9 cellular contexts compared by ENCODE assay signal in the genomic region with DNA sequence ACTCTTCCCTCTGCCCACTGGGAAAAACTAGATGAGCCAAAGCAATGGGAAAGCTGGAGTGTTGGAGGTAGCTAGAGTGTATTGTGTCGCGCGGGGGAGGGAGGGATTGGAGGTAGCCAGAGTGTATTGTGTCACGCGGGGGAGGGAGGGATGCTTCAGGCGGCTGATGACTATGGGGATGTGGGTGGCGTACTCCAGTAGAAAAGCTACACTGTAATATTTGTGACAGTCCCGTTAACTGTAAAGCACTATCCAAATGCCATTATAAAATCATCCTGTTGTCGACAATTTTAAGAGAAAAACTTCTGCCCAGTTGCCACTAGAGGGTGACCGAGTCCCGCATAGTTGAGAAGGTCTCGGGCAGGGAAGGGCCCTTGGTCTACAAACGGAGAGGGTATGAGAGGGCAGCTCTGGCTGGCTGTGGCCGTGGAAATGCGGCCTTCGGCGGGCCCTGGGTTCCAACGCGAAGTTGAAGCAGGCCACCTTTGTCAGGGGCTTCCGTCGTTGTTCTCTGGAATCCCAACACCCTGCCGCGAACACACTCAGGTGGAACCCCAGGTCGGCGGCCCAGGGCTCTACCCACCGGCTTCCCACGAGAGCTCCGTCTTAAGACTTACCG. TPM values are rescaled to one million over a fixed set of nuclear protein-coding genes. Genes with fewer than 3 reads are reported as not detected.
DNase-seq lines count a peak whose midpoint lies in the region; ATAC-seq and TF ChIP-seq lines count a peak whose summit lies in the region.
"Had no signal": no experiment of that assay in that cellular context is flagged by ENCODE, and none has a peak within 500 bp of the region (broad histone marks: within the 10 kb centered on the region; RNA-seq: fewer than 3 reads in every experiment).

No MANE protein-coding gene starts in this region.

- H3K36me3 Mint-ChIP-seq in activated CD8-positive, alpha-beta T cell treated with anti-CD3 and anti-CD28 coated beads, Interleukin-2, amount 10 ng/mL, durations not matched to agents 7 days and 5 days (ENCODE audit: low read depth), result no peaks in the 10 kb centered on the region
- H3K36me3 Mint-ChIP-seq in effector memory CD8-positive, alpha-beta T cell (ENCODE audit: insufficient read depth), result no peaks in the 10 kb centered on the region
- H3K36me3 Mint-ChIP-seq in mesothelial cell of epicardium, result no peaks in the 10 kb centered on the region

- DNase-seq in DND-41 (peak; percentile 76), NCI-H82 treated with DMSO at 0.1 percent for 48 hours (lab: John Stamatoyannopoulos, UW; ENCODE audit: unreplicated experiment) (peak; percentile 55), mesothelial cell of epicardium (ENCODE audit: low spot score in 2 of 2, unreplicated experiment in 2 of 2) (peak; percentile 42 to 75)
- peak; percentile 81 for DNase-seq in activated CD8-positive, alpha-beta T cell treated with anti-CD3 and anti-CD28 coated beads, Interleukin-2, amount 10 ng/mL, durations not matched to agents 7 days and 5 days
- DNase-seq in effector memory CD8-positive, alpha-beta T cell, result peak; percentile 68 to 72 (median 69)
- DNase-seq in stimulated activated CD8-positive, alpha-beta memory T cell treated with anti-CD3 and anti-CD28 coated beads, Interleukin-2, amount 100 ng/mL, for 48 hours (ENCODE audit: low read depth in 2 of 2), result peak; percentile 48 to 49

- H3K36me3 ChIP-seq in DND-41 (ENCODE audit: insufficient read depth, low read length), result no peaks in the 10 kb centered on the region

- no peak overlapping the region for H3K4me3 ChIP-seq in DND-41 (ENCODE audit: low read depth in 1 of 2, low read length in 2 of 2)

- no peak overlapping the region for H2AFZ ChIP-seq in DND-41 (ENCODE audit: low read depth, low read length)

- peak; percentile 91 for ATAC-seq in DND-41 (ENCODE audit: insufficient read depth, low read depth)
- ATAC-seq in HG03521 (IDR thresholded peaks at IDR 0.05; ENCODE audit: unreplicated experiment), result peak; percentile 61
- ATAC-seq in activated CD8-positive, alpha-beta T cell treated with anti-CD3 and anti-CD28 coated beads, Interleukin-2, amount 10 ng/mL, durations not matched to agents 7 days and 5 days, result peak; percentile 85
- ATAC-seq in effector memory CD8-positive, alpha-beta T cell (replicated peaks), result peak; percentile 95
- no peak for ATAC-seq in GM18861 (IDR thresholded peaks at IDR 0.05; ENCODE audit: unreplicated experiment)

- no peaks in the 10 kb centered on the region for H3K9me3 Mint-ChIP-seq in activated CD8-positive, alpha-beta T cell treated with anti-CD3 and anti-CD28 coated beads, Interleukin-2, amount 10 ng/mL, durations not matched to agents 7 days and 5 days (ENCODE audit: insufficient read depth)
- no peaks in the 10 kb centered on the region for H3K9me3 Mint-ChIP-seq in effector memory CD8-positive, alpha-beta T cell
- no peaks in the 10 kb centered on the region for H3K9me3 Mint-ChIP-seq in mesothelial cell of epicardium

- POLR2A ChIA-PET in activated CD8-positive, alpha-beta T cell treated with anti-CD3 and anti-CD28 coated beads, Interleukin-2, amount 10 ng/mL, durations not matched to agents 7 days and 5 days (lab: Charles Lee), result interaction anchor here (0.8 kb wide), 1 partner anchor 173 kb away, joined by 4 read pairs; the partner anchor contains the start of gene PIGH

- H3K9me3 ChIP-seq in DND-41 (ENCODE audit: insufficient read depth, low read length, severe bottlenecking), result no peaks in the 10 kb centered on the region

- no peak overlapping the region for H3K4me2 ChIP-seq in DND-41 (ENCODE audit: insufficient read depth, low read length)

- no peaks in the 10 kb centered on the region for H3K79me2 ChIP-seq in DND-41 (ENCODE audit: insufficient read depth, low read length)

- no peak overlapping the region for H3K4me3 Mint-ChIP-seq in activated CD8-positive, alpha-beta T cell treated with anti-CD3 and anti-CD28 coated beads, Interleukin-2, amount 10 ng/mL, durations not matched to agents 7 days and 5 days
- H3K4me3 Mint-ChIP-seq in effector memory CD8-positive, alpha-beta T cell, result no peak overlapping the region
- no peak overlapping the region for H3K4me3 Mint-ChIP-seq in mesothelial cell of epicardium

- no peak overlapping the region for H3K27ac ChIP-seq in DND-41 (ENCODE audit: low read length)
- H3K27ac ChIP-seq: epithelial cell of prostate had no signal

- H3K4me1 Mint-ChIP-seq in activated CD8-positive, alpha-beta T cell treated with anti-CD3 and anti-CD28 coated beads, Interleukin-2, amount 10 ng/mL, durations not matched to agents 7 days and 5 days (ENCODE audit: low read depth), result peaks cover 7% of the 10 kb centered on the region
- no peaks in the 10 kb centered on the region for H3K4me1 Mint-ChIP-seq in effector memory CD8-positive, alpha-beta T cell (ENCODE audit: low read depth in 2 of 2)
- peaks cover 4% of the 10 kb centered on the region for H3K4me1 Mint-ChIP-seq in mesothelial cell of epicardium

- CTCF ChIA-PET in activated CD8-positive, alpha-beta T cell treated with anti-CD3 and anti-CD28 coated beads, Interleukin-2, amount 10 ng/mL, durations not matched to agents 7 days and 5 days (lab: Charles Lee), result interaction anchor here (0.7 to 9.7 kb wide), 51 partner anchors 9 to 280 kb away, joined by 3 to 177 read pairs (median 5); partner anchors contain the start of genes PIGH, PLEKHH1 and TMEM229B

- no peak overlapping the region for H3K9ac ChIP-seq in DND-41 (ENCODE audit: low read depth, low read length)

- H3K27me3 Mint-ChIP-seq in activated CD8-positive, alpha-beta T cell treated with anti-CD3 and anti-CD28 coated beads, Interleukin-2, amount 10 ng/mL, durations not matched to agents 7 days and 5 days (ENCODE audit: low read depth), result peaks cover 31% of the 10 kb centered on the region
- H3K27me3 Mint-ChIP-seq in effector memory CD8-positive, alpha-beta T cell, result peaks cover 12 to 60% of the 10 kb centered on the region in 2 donors
- peaks cover 15% of the 10 kb centered on the region for H3K27me3 Mint-ChIP-seq in mesothelial cell of epicardium (ENCODE audit: low read depth)

- TF ChIP-seq CTCF in DND-41 (IDR thresholded peaks at IDR 0.05; ENCODE audit: borderline replicate concordance, extremely low read depth, low read length, poor library complexity, severe bottlenecking) (peak; percentile 90), mesothelial cell of epicardium (IDR thresholded peaks at IDR 0.05; ENCODE audit: unreplicated experiment) (peak; percentile 88)

- no peaks in the 10 kb centered on the region for H4K20me1 ChIP-seq in DND-41 (ENCODE audit: insufficient read depth, low read length)

- peaks cover 3% of the 10 kb centered on the region for H3K4me1 ChIP-seq in DND-41 (ENCODE audit: insufficient read depth, low read length)

- H3K27ac Mint-ChIP-seq in activated CD8-positive, alpha-beta T cell treated with anti-CD3 and anti-CD28 coated beads, Interleukin-2, amount 10 ng/mL, durations not matched to agents 7 days and 5 days, result no peak overlapping the region
- no peak overlapping the region for H3K27ac Mint-ChIP-seq in effector memory CD8-positive, alpha-beta T cell
- H3K27ac Mint-ChIP-seq in mesothelial cell of epicardium, result no peak overlapping the region

- H3K27me3 ChIP-seq in DND-41 (ENCODE audit: insufficient read depth, low read length, poor library complexity), result peaks cover 14% of the 10 kb centered on the region

RNA-seq across cellular contexts. Expression of gene PLEK2, which starts 15.1 kb away (rescaled TPM):
- total RNA-seq in activated CD8-positive, alpha-beta T cell treated with anti-CD3 and anti-CD28 coated beads, Interleukin-2, amount 10 ng/mL, durations not matched to agents 7 days and 5 days, result not detected
- total RNA-seq in mesothelial cell of epicardium, result 0.95 TPM in 1 of 3 replicates, not detected in the others
